In genomic region chr7:45111298-45112223, GRCh38 we compare ENCODE assay signal across 8 cellular contexts. TPM values are rescaled to one million over a fixed set of nuclear protein-coding genes. Genes with fewer than 3 reads are reported as not detected.
A peak's percentile ranks its signal among the peaks of the same experiment; 100 is the strongest.
DNase-seq lines count a peak whose midpoint lies in the region; ATAC-seq and TF ChIP-seq lines count a peak whose summit lies in the region.

TBRG4 (minus strand) TSS chr7:45111697; CDS start chr7:45109237, 2,460 bp downstream.

- TF ChIP-seq CTCF in prostate gland (IDR thresholded peaks at IDR 0.05), result peak in 1 of 4 experiments; percentile 9

- DNase-seq in NCI-H1694 treated with DMSO at 0.1 percent for 48 hours (lab: John Stamatoyannopoulos, UW), result peak; percentile 92
- DNase-seq in T-helper 17 cell, result peak; percentile 86 to 89 (median 88)
- peak; percentile 98 for DNase-seq in left ventricle myocardium superior
- peak; percentile 92 for DNase-seq in prostate gland (ENCODE audit: low spot score)

- intact Hi-C loops in left ventricle myocardium superior (cut with micrococcal nuclease), result loop anchor here (10.0 kb wide), 1 partner anchor 127 kb away; no protein-coding TSS in a partner anchor
- intact Hi-C loops in prostate gland (cut with DNase I), result loop anchor here (5.0 to 10.0 kb wide), 4 partner anchors 109 to 527 kb away; partner anchors contain the start of genes CCM2, PURB and TMED4

- peaks cover 31% of the 10 kb centered on the region for H3K4me1 Mint-ChIP-seq in T-helper 17 cell

- no peaks in the 10 kb centered on the region for H3K36me3 ChIP-seq in prostate gland
- no peaks in the 10 kb centered on the region for H3K36me3 ChIP-seq in urinary bladder (ENCODE audit: insufficient read depth)

- peaks cover 5% of the 10 kb centered on the region for H3K4me1 ChIP-seq in prostate gland (replicated peaks)
- no peaks in the 10 kb centered on the region for H3K4me1 ChIP-seq in urinary bladder (ENCODE audit: insufficient read depth)

- H3K27me3 ChIP-seq in prostate gland (replicated peaks; ENCODE audit: insufficient read depth), result no peaks in the 10 kb centered on the region

- peak within 1 kb of the TSS; percentile 97 for H3K4me3 Mint-ChIP-seq in T-helper 17 cell

- H3K36me3 Mint-ChIP-seq in T-helper 17 cell (ENCODE audit: low read depth), result peaks cover 3% of the 10 kb centered on the region

- H3K27me3 Mint-ChIP-seq in T-helper 17 cell, result peaks cover 7% of the 10 kb centered on the region

- H3K27ac Mint-ChIP-seq in T-helper 17 cell, result peak within 1 kb of the TSS; percentile 97

- ATAC-seq in GM18498 (IDR thresholded peaks at IDR 0.05; ENCODE audit: unreplicated experiment), result peak; percentile 97
- peak; percentile 87 for ATAC-seq in HG02938 (IDR thresholded peaks at IDR 0.05; ENCODE audit: unreplicated experiment)
- peak; percentile 91 for ATAC-seq in T-helper 17 cell
- ATAC-seq in left ventricle myocardium superior, result peak; percentile 99

- H3K9me3 ChIP-seq in T-helper 17 cell (ENCODE audit: control insufficient read depth, low read length, poor library complexity, severe bottlenecking), result no peaks in the 10 kb centered on the region
- no peaks in the 10 kb centered on the region for H3K9me3 ChIP-seq in prostate gland

- peak within 1 kb of the TSS; percentile 92 for H3K27ac ChIP-seq in angular gyrus (ENCODE audit: low read depth, low read length)
- peak within 1 kb of the TSS; percentile 78 to 90 for H3K27ac ChIP-seq in prostate gland
- H3K27ac ChIP-seq in urinary bladder (ENCODE audit: low read depth), result peak within 1 kb of the TSS; percentile 98

- under 1% methylated on average over 62 of the region's 64 CpGs for WGBS in prostate gland
- WGBS in urinary bladder, result under 1% methylated on average over 64 of the region's 64 CpGs

- peak; percentile 81 for TF ChIP-seq POLR2A in prostate gland (IDR thresholded peaks at IDR 0.05)

- H3K4me3 ChIP-seq in prostate gland, result peak within 1 kb of the TSS; percentile 72 to 88
- peak within 1 kb of the TSS; percentile 75 for H3K4me3 ChIP-seq in urinary bladder (ENCODE audit: low read depth, low read length)

RNA-seq across cellular contexts. Expression of gene TBRG4, which starts in this region (rescaled TPM):
- total RNA-seq in T-helper 17 cell, result 10 to 100 TPM; 63.6 to 85.1 TPM
- 83.0 TPM for total RNA-seq in left ventricle myocardium superior
- 10 to 100 TPM; 46.4 to 76.3 TPM for total RNA-seq in prostate gland
- total RNA-seq in urinary bladder, result 41.6 TPM
- 56.5 TPM for polyA plus RNA-seq in urinary bladder

Comparison
In these comparisons a context has a peak if more than half of its experiments do, and no peak if none do; other contexts are left out.
1. Peak in every context shown above with its lines: DNase-seq, ATAC-seq, H3K4me3 ChIP-seq and H3K27ac ChIP-seq.